ENCODE assay signal across 24 cellular contexts in genomic region chr19:33387351-33388230, GRCh38. TPM values are rescaled to one million over a fixed set of nuclear protein-coding genes. Genes with fewer than 3 reads are reported as not detected.
DNase-seq lines count a peak whose midpoint lies in the region; ATAC-seq, FAIRE-seq and TF ChIP-seq lines count a peak whose summit lies in the region.
"Had no signal": no experiment of that assay in that cellular context is flagged by ENCODE, and none has a peak within 500 bp of the region (broad histone marks: within the 10 kb centered on the region; RNA-seq: fewer than 3 reads in every experiment).

No MANE protein-coding gene starts in this region.

- no CpG with 5 or more reads among the region's 39 CpGs for WGBS in right lobe of liver (ENCODE audit: insufficient coverage, low coverage, low lambda C conversion rate, missing lambda C conversion rate)

- H3K36me3 ChIP-seq in left ventricle myocardium inferior (no peaks in the 10 kb centered on the region), right lobe of liver (peaks cover 0 to 8% (median 1%) of the 10 kb centered on the region in 4 donors)
- H3K36me3 ChIP-seq: thyroid gland had no signal

- H3K4me1 ChIP-seq in left ventricle myocardium inferior, result peaks cover 89% of the 10 kb centered on the region
- H3K4me1 ChIP-seq in right lobe of liver, result peaks cover 0 to 65% (median 30%) of the 10 kb centered on the region in 4 donors

- ATAC-seq in Right ventricle myocardium inferior (no peak), right lobe of liver (no peak), GM21737 (IDR thresholded peaks at IDR 0.05; ENCODE audit: unreplicated experiment) (no peak)
- no peak for ATAC-seq in stimulated activated naive B cell treated with anti-CD40 and anti-IgM and Interleukin-4, amounts not matched to agents 10 μg/mL and 1 μg/mL and 100 μg/mL, for 72 hours (replicated peaks)
- ATAC-seq: activated CD8-positive, alpha-beta T cell treated with anti-CD3 and anti-CD28 coated beads, Interleukin-2, amount 10 ng/mL, durations not matched to agents 7 days and 5 days had no signal

- no peak for FAIRE-seq in RCC 7860 (lab: Jason Lieb, UNC)
- FAIRE-seq: D721Med, endometrium, keratinocyte had no signal

- DNase-seq in left ventricle myocardium inferior (peak; percentile 12), Right ventricle myocardium inferior (ENCODE audit: missing footprints) (no peak), RWPE1 (ENCODE audit: low spot score) (no peak), right lobe of liver (peak in 2 of 3 donors; percentile 18 to 58), RCC 7860 (ENCODE audit: low spot score) (no peak)
- no peak for DNase-seq in stimulated activated naive B cell treated with anti-CD40 and anti-IgM and Interleukin-4, amounts not matched to agents 10 μg/mL and 1 μg/mL and 100 μg/mL, for 72 hours
- DNase-seq in stimulated activated CD4-positive, alpha-beta T cell treated with anti-CD3 and anti-CD28 coated beads, Interleukin-2, amount 100 ng/mL, for 48 hours, result no peak
- DNase-seq: activated CD8-positive, alpha-beta T cell treated with anti-CD3 and anti-CD28 coated beads, Interleukin-2, amount 10 ng/mL, durations not matched to agents 7 days and 5 days; activated naive CD4-positive, alpha-beta T cell; amniotic stem cell; cortex of kidney; HCEC 1CT; NCI-H1105; NCI-H2107; NCI-H524 treated with DMSO at 0.1 percent for 48 hours; occipital lobe had no signal

- peaks cover 7 to 22% of the 10 kb centered on the region in 2 donors for H3K36me3 Mint-ChIP-seq in stimulated activated naive B cell treated with anti-CD40 and anti-IgM and Interleukin-4, amounts not matched to agents 10 μg/mL and 1 μg/mL and 100 μg/mL, for 72 hours

- H3K4me3 ChIP-seq in left ventricle myocardium inferior (no peak overlapping the region), right lobe of liver (no peak overlapping the region)
- H3K4me3 ChIP-seq: thyroid gland had no signal

- POLR2A ChIA-PET in RWPE1 (lab: Yijun Ruan, JAX; ENCODE audit: low non-redundant PET), result no interaction called here

- H3K27me3 Mint-ChIP-seq in stimulated activated naive B cell treated with anti-CD40 and anti-IgM and Interleukin-4, amounts not matched to agents 10 μg/mL and 1 μg/mL and 100 μg/mL, for 72 hours, result no peaks in the 10 kb centered on the region
- H3K27me3 Mint-ChIP-seq: stimulated activated naive CD8-positive, alpha-beta T cell treated with anti-CD3 and anti-CD28 coated beads, Interleukin-15, Interleukin-2, amounts not matched to agents 100 ng/mL and 50 ng/mL, for 24 hours had no signal

- H3K9me3 Mint-ChIP-seq in stimulated activated naive B cell treated with anti-CD40 and anti-IgM and Interleukin-4, amounts not matched to agents 10 μg/mL and 1 μg/mL and 100 μg/mL, for 72 hours, result no peaks in the 10 kb centered on the region
- H3K9me3 Mint-ChIP-seq: CD14-positive monocyte; stimulated activated naive CD8-positive, alpha-beta T cell treated with anti-CD3 and anti-CD28 coated beads, Interleukin-15, Interleukin-2, amounts not matched to agents 100 ng/mL and 50 ng/mL, for 24 hours had no signal

- no peaks in the 10 kb centered on the region for H3K27me3 ChIP-seq in left ventricle myocardium inferior (ENCODE audit: low read depth)
- H3K27me3 ChIP-seq in right lobe of liver, result no peaks in the 10 kb centered on the region
- H3K27me3 ChIP-seq: thyroid gland had no signal

- no peaks in the 10 kb centered on the region for H3K9me3 ChIP-seq in left ventricle myocardium inferior (replicated peaks)
- H3K9me3 ChIP-seq in right lobe of liver, result no peaks in the 10 kb centered on the region
- H3K9me3 ChIP-seq: thyroid gland had no signal

- no peak for TF ChIP-seq POLR2A in right lobe of liver (IDR thresholded peaks at IDR 0.05)

- TF ChIP-seq CTCF in left ventricle myocardium inferior (IDR thresholded peaks at IDR 0.05; ENCODE audit: borderline replicate concordance) (no peak), RWPE1 (conservative IDR thresholded peaks at IDR 0.05; ENCODE audit: low read depth) (no peak), right lobe of liver (IDR thresholded peaks at IDR 0.05) (no peak)

- CTCF ChIA-PET in RWPE1 (lab: Yijun Ruan, JAX), result interaction anchor here (0.7 kb wide), 1 partner anchor 146 kb away, joined by 3 read pairs; no protein-coding TSS in a partner anchor

- H3K27ac Mint-ChIP-seq in stimulated activated naive B cell treated with anti-CD40 and anti-IgM and Interleukin-4, amounts not matched to agents 10 μg/mL and 1 μg/mL and 100 μg/mL, for 72 hours, result peak overlapping the region; percentile 37
- H3K27ac Mint-ChIP-seq: activated CD8-positive, alpha-beta T cell treated with anti-CD3 and anti-CD28 coated beads, Interleukin-2, amount 10 ng/mL, durations not matched to agents 7 days and 5 days; stimulated activated naive CD8-positive, alpha-beta T cell treated with anti-CD3 and anti-CD28 coated beads, Interleukin-15, Interleukin-2, amounts not matched to agents 100 ng/mL and 50 ng/mL, for 24 hours had no signal

- intact Hi-C loops in left ventricle myocardium inferior (cut with micrococcal nuclease) (no loop called here), Right ventricle myocardium inferior (cut with DNase I) (loop anchor here (2.0 kb wide), 1 partner anchor 13 kb away; no protein-coding TSS in a partner anchor), right lobe of liver (cut with DNase I) (no loop called here)

- no peak overlapping the region for H3K4me3 Mint-ChIP-seq in stimulated activated naive B cell treated with anti-CD40 and anti-IgM and Interleukin-4, amounts not matched to agents 10 μg/mL and 1 μg/mL and 100 μg/mL, for 72 hours
- H3K4me3 Mint-ChIP-seq: activated CD8-positive, alpha-beta T cell treated with anti-CD3 and anti-CD28 coated beads, Interleukin-2, amount 10 ng/mL, durations not matched to agents 7 days and 5 days; CD14-positive monocyte; stimulated activated naive CD8-positive, alpha-beta T cell treated with anti-CD3 and anti-CD28 coated beads, Interleukin-15, Interleukin-2, amounts not matched to agents 100 ng/mL and 50 ng/mL, for 24 hours had no signal

- H3K27ac ChIP-seq in left ventricle myocardium inferior (replicated peaks) (peak overlapping the region; percentile 87), RWPE1 (peak overlapping the region; percentile 74), right lobe of liver (peak overlapping the region in 1 of 3 donors; percentile 72)
- H3K27ac ChIP-seq: HL-60 had no signal

- peaks cover 6 to 7% of the 10 kb centered on the region in 2 donors for H3K4me1 Mint-ChIP-seq in stimulated activated naive B cell treated with anti-CD40 and anti-IgM and Interleukin-4, amounts not matched to agents 10 μg/mL and 1 μg/mL and 100 μg/mL, for 72 hours

RNA-seq across cellular contexts. Expression of gene CEBPG, which starts 14.1 kb away (rescaled TPM):
- total RNA-seq in left ventricle myocardium inferior, result 13.0 TPM
- total RNA-seq in Right ventricle myocardium inferior, result 17.5 TPM
- total RNA-seq in right lobe of liver, result 10 to 100 TPM; 15.0 to 32.3 (median 27.1) TPM

Comparison
In these comparisons a context has a peak if more than half of its experiments do, and no peak if none do; other contexts are left out.
1. DNase-seq: peak in left ventricle myocardium inferior (single experiment) and right lobe of liver (2 of 3); none in Right ventricle myocardium inferior (single experiment), RWPE1 (single experiment), stimulated activated naive B cell treated with anti-CD40 and anti-IgM and Interleukin-4, amounts not matched to agents 10 μg/mL and 1 μg/mL and 100 μg/mL, for 72 hours (single experiment), RCC 7860 (single experiment) and stimulated activated CD4-positive, alpha-beta T cell treated with anti-CD3 and anti-CD28 coated beads, Interleukin-2, amount 100 ng/mL, for 48 hours (0 of 2).